Comparison of ENCODE assay signal across 8 cellular contexts in genomic region chr19:12932392-12933286, GRCh38. TPM values are rescaled to one million over a fixed set of nuclear protein-coding genes. Genes with fewer than 3 reads are reported as not detected.
DNase-seq lines count a peak whose midpoint lies in the region; ATAC-seq and TF ChIP-seq lines count a peak whose summit lies in the region.

No MANE protein-coding gene starts in this region.

- DNase-seq in CD4-positive, CD25-positive, alpha-beta regulatory T cell: no peak
- no peak for DNase-seq in MM.1S
- no peak for DNase-seq in neural crest cell (ENCODE audit: low read depth, low spot score)
- DNase-seq in NCI-H524 treated with DMSO at 0.1 percent for 48 hours (lab: John Stamatoyannopoulos, UW): no peak
- no peak for DNase-seq in SW 1271 (lab: John Stamatoyannopoulos, UW)

- peaks cover 16% of the 10 kb centered on the region for H3F3A ChIP-seq in MM.1S (ENCODE audit: insufficient read depth, low read length)

- peak overlapping the region; percentile 70 for H3K27ac ChIP-seq in CD4-positive, CD25-positive, alpha-beta regulatory T cell (ENCODE audit: insufficient read depth, low read length, poor library complexity, severe bottlenecking)
- H3K27ac ChIP-seq in MM.1S (ENCODE audit: low read length) (peak overlapping the region; percentile 43; the same call in 1 of the 2 replicates), ectodermal cell (ENCODE audit: insufficient read depth, low read depth, low read length, poor library complexity, severe bottlenecking) (no peak overlapping the region)

- peaks cover 50% of the 10 kb centered on the region for H3K79me2 ChIP-seq in MM.1S (ENCODE audit: low read length)

- H3K27ac Mint-ChIP-seq in CD4-positive, CD25-positive, alpha-beta regulatory T cell: peak overlapping the region; percentile 54 to 99 (median 95)
- H3K27ac Mint-ChIP-seq in neural crest cell (ENCODE audit: unreplicated experiment): peak overlapping the region; percentile 97

- H3K9me2 ChIP-seq in MM.1S (replicated peaks; ENCODE audit: insufficient read depth, low read length): no peaks in the 10 kb centered on the region

- no peaks in the 10 kb centered on the region for H3K27me3 Mint-ChIP-seq in CD4-positive, CD25-positive, alpha-beta regulatory T cell
- no peaks in the 10 kb centered on the region for H3K27me3 Mint-ChIP-seq in neural crest cell (ENCODE audit: low read depth)

- WGBS in ectodermal cell, 2 experiments: 39% methylated on average over 16 of the region's 16 CpGs

- peaks cover 0 to 41% (median 18%) of the 10 kb centered on the region in 4 donors for H3K4me1 Mint-ChIP-seq in CD4-positive, CD25-positive, alpha-beta regulatory T cell
- peaks cover 23% of the 10 kb centered on the region for H3K4me1 Mint-ChIP-seq in neural crest cell

- H3K9ac ChIP-seq in MM.1S (ENCODE audit: low read length): peak overlapping the region; percentile 90

- H4K20me1 ChIP-seq in MM.1S (ENCODE audit: insufficient read depth, low read length): no peaks in the 10 kb centered on the region

- no peaks in the 10 kb centered on the region for H3K9me3 Mint-ChIP-seq in CD4-positive, CD25-positive, alpha-beta regulatory T cell
- H3K9me3 Mint-ChIP-seq in neural crest cell: no peaks in the 10 kb centered on the region

- H3K36me3 ChIP-seq in CD4-positive, CD25-positive, alpha-beta regulatory T cell (ENCODE audit: control insufficient read depth, insufficient read depth, low read length): peaks cover 22% of the 10 kb centered on the region
- H3K36me3 ChIP-seq in MM.1S (replicated peaks; ENCODE audit: insufficient read depth, low read length) (no peaks in the 10 kb centered on the region), ectodermal cell (ENCODE audit: control insufficient read depth, insufficient read depth, low read length) (peaks cover 26% of the 10 kb centered on the region)

- H2AFZ ChIP-seq in MM.1S (ENCODE audit: low read length): peak overlapping the region; percentile 26; the same call in 1 of the 2 replicates

- peak overlapping the region; percentile 79 for H3K4me3 ChIP-seq in CD4-positive, CD25-positive, alpha-beta regulatory T cell (ENCODE audit: low read depth, low read length)
- H3K4me3 ChIP-seq in MM.1S (ENCODE audit: low read length) (peak overlapping the region; percentile 94), ectodermal cell (ENCODE audit: insufficient read depth, low read depth, low read length) (peak overlapping the region; percentile 69)

- ATAC-seq in CD4-positive, CD25-positive, alpha-beta regulatory T cell (ENCODE audit: low read depth in 2 of 2): no peak
- ATAC-seq in HG03439 (IDR thresholded peaks at IDR 0.05; ENCODE audit: unreplicated experiment): no peak
- ATAC-seq in GM21825 (IDR thresholded peaks at IDR 0.05; ENCODE audit: unreplicated experiment): no peak

- no peaks in the 10 kb centered on the region for H3K27me3 ChIP-seq in CD4-positive, CD25-positive, alpha-beta regulatory T cell (ENCODE audit: control insufficient read depth, insufficient read depth, low read length)
- H3K27me3 ChIP-seq in MM.1S (replicated peaks; ENCODE audit: insufficient read depth, low read length) (no peaks in the 10 kb centered on the region), ectodermal cell (ENCODE audit: control insufficient read depth, insufficient read depth, low read length, poor library complexity, severe bottlenecking) (no peaks in the 10 kb centered on the region)

- H3K9me3 ChIP-seq in CD4-positive, CD25-positive, alpha-beta regulatory T cell (ENCODE audit: control insufficient read depth in 2 of 2, low read length in 2 of 2): no peaks in the 10 kb centered on the region
- H3K9me3 ChIP-seq in MM.1S (replicated peaks; ENCODE audit: insufficient read depth, low read length) (no peaks in the 10 kb centered on the region), ectodermal cell (ENCODE audit: control insufficient read depth, low read length) (no peaks in the 10 kb centered on the region)

- H3K36me3 Mint-ChIP-seq in CD4-positive, CD25-positive, alpha-beta regulatory T cell: peaks cover 12% of the 10 kb centered on the region
- H3K36me3 Mint-ChIP-seq in neural crest cell (ENCODE audit: low read depth): peaks cover 12% of the 10 kb centered on the region

- H3K4me3 Mint-ChIP-seq in CD4-positive, CD25-positive, alpha-beta regulatory T cell: peak overlapping the region; percentile 93 to 99 (median 95)
- H3K4me3 Mint-ChIP-seq in neural crest cell: peak overlapping the region; percentile 99

- no peak for TF ChIP-seq CTCF in MM.1S (IDR thresholded peaks at IDR 0.05; ENCODE audit: low read length)
- TF ChIP-seq CTCF in neural crest cell (conservative IDR thresholded peaks at IDR 0.05): no peak

- H3K4me2 ChIP-seq in MM.1S (ENCODE audit: low read depth, low read length): peak overlapping the region; percentile 70

- H3K4me1 ChIP-seq in CD4-positive, CD25-positive, alpha-beta regulatory T cell (ENCODE audit: control insufficient read depth, insufficient read depth, low read length, poor library complexity, severe bottlenecking): peaks cover 26% of the 10 kb centered on the region
- H3K4me1 ChIP-seq in MM.1S (ENCODE audit: low read length) (peaks cover 18% of the 10 kb centered on the region), ectodermal cell (ENCODE audit: control insufficient read depth, insufficient read depth, low read length) (peaks cover 12% of the 10 kb centered on the region)

RNA-seq across cellular contexts. Expression of gene FARSA, which starts 0.9 kb away (rescaled TPM):
- total RNA-seq in CD4-positive, CD25-positive, alpha-beta regulatory T cell: 28.9 TPM
- 10 to 100 TPM; 52.2 to 74.0 (median 62.6) TPM for polyA plus RNA-seq in CD4-positive, CD25-positive, alpha-beta regulatory T cell
- 67.5 TPM for polyA plus RNA-seq in ectodermal cell (2013, experiment 1 of 4)
- polyA plus RNA-seq in ectodermal cell (2013, experiment 2 of 4): 66.0 TPM
- polyA plus RNA-seq in ectodermal cell (2013, experiment 3 of 4): 39.9 TPM
- 45.2 TPM for polyA plus RNA-seq in ectodermal cell (2013, experiment 4 of 4)
- 81.6 and 83.1 TPM in 2 replicates for total RNA-seq in neural crest cell

RNA-seq across cellular contexts. Expression of gene CALR, which starts 5.8 kb away (rescaled TPM):
- total RNA-seq in CD4-positive, CD25-positive, alpha-beta regulatory T cell: 484 TPM
- 100 to 1,000 TPM; 113 to 172 (median 149) TPM for polyA plus RNA-seq in CD4-positive, CD25-positive, alpha-beta regulatory T cell
- 779 TPM for polyA plus RNA-seq in ectodermal cell (2013, experiment 1 of 4)
- polyA plus RNA-seq in ectodermal cell (2013, experiment 2 of 4): 666 TPM
- 579 TPM for polyA plus RNA-seq in ectodermal cell (2013, experiment 3 of 4)
- polyA plus RNA-seq in ectodermal cell (2013, experiment 4 of 4): 617 TPM
- total RNA-seq in neural crest cell: 670 and 679 TPM in 2 replicates

RNA-seq across cellular contexts. Expression of gene RAD23A, which starts 13.0 kb away (rescaled TPM):
- 80.9 TPM for total RNA-seq in CD4-positive, CD25-positive, alpha-beta regulatory T cell
- 10 to 100 TPM; 73.8 to 85.0 (median 78.1) TPM for polyA plus RNA-seq in CD4-positive, CD25-positive, alpha-beta regulatory T cell
- polyA plus RNA-seq in ectodermal cell (2013, experiment 1 of 4): 77.6 TPM
- 62.0 TPM for polyA plus RNA-seq in ectodermal cell (2013, experiment 2 of 4)
- polyA plus RNA-seq in ectodermal cell (2013, experiment 3 of 4): 66.8 TPM
- polyA plus RNA-seq in ectodermal cell (2013, experiment 4 of 4): 69.1 TPM
- 77.3 and 82.8 TPM in 2 replicates for total RNA-seq in neural crest cell

RNA-seq across cellular contexts. Expression of gene SYCE2, which starts 13.5 kb away (rescaled TPM):
- total RNA-seq in CD4-positive, CD25-positive, alpha-beta regulatory T cell: 0.54 TPM
- under 1 TPM in 1 of 4 donors, not detected in 3; 0.14 TPM for polyA plus RNA-seq in CD4-positive, CD25-positive, alpha-beta regulatory T cell
- polyA plus RNA-seq in ectodermal cell (2013, experiment 1 of 4): 3.3 TPM
- polyA plus RNA-seq in ectodermal cell (2013, experiment 2 of 4): 1.8 TPM
- polyA plus RNA-seq in ectodermal cell (2013, experiment 3 of 4): 2.4 TPM
- 3.5 TPM for polyA plus RNA-seq in ectodermal cell (2013, experiment 4 of 4)
- 1.4 and 2.0 TPM in 2 replicates for total RNA-seq in neural crest cell

RNA-seq across cellular contexts. Expression of gene GADD45GIP1, which starts 24.4 kb away (rescaled TPM):
- total RNA-seq in CD4-positive, CD25-positive, alpha-beta regulatory T cell: 7.4 TPM
- 10 to 100 TPM; 57.2 to 71.9 (median 66.6) TPM for polyA plus RNA-seq in CD4-positive, CD25-positive, alpha-beta regulatory T cell
- polyA plus RNA-seq in ectodermal cell (2013, experiment 1 of 4): 35.6 TPM
- 31.3 TPM for polyA plus RNA-seq in ectodermal cell (2013, experiment 2 of 4)
- 42.9 TPM for polyA plus RNA-seq in ectodermal cell (2013, experiment 3 of 4)
- 42.2 TPM for polyA plus RNA-seq in ectodermal cell (2013, experiment 4 of 4)
- total RNA-seq in neural crest cell: 26.0 and 26.4 TPM in 2 replicates
